1 cellular context compared by ENCODE assay signal in the genomic region with DNA sequence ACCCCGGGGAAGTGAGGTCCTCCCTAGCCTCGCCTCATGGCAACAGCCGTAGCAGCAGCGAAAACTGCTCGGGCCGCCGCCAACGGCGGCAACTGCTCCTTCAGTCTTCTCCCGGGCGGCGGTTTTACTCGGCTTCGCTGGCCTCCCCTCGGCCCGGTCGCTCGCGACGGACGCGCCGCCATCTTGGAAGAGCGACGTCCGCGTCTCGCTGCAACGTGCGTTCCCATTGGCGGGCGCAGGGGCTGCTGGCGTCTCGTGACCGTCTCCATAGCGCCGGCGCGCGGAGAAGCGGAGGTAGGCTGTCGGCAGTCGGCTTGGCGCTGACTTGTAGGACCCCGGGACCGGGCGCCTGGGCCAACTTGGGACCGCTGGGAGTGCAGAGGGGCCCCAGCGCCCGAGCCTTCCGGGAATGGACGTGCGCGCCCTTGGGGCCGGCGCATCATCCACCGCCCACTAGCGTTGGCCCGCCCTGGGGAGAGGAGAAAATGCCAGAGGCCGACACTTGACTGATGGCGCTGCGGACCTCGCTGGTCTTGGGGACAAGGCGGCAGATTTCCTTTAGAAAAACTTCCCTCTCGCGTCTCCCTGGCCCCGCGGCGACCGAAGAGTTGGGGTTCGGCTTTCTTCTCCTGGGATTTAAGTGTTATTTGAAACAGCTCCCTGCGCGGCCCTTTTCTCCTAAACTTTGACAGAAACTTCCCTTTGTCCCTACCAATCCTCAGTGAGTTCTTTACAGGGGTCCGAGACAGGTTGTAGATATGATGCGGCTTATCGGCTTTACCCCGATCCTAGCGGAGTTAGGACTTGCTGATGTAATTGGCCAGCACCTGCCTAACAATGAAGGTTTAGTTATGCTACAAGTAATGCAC.
TF ChIP-seq lines count a peak whose summit lies in the region.

A gene with protein sequence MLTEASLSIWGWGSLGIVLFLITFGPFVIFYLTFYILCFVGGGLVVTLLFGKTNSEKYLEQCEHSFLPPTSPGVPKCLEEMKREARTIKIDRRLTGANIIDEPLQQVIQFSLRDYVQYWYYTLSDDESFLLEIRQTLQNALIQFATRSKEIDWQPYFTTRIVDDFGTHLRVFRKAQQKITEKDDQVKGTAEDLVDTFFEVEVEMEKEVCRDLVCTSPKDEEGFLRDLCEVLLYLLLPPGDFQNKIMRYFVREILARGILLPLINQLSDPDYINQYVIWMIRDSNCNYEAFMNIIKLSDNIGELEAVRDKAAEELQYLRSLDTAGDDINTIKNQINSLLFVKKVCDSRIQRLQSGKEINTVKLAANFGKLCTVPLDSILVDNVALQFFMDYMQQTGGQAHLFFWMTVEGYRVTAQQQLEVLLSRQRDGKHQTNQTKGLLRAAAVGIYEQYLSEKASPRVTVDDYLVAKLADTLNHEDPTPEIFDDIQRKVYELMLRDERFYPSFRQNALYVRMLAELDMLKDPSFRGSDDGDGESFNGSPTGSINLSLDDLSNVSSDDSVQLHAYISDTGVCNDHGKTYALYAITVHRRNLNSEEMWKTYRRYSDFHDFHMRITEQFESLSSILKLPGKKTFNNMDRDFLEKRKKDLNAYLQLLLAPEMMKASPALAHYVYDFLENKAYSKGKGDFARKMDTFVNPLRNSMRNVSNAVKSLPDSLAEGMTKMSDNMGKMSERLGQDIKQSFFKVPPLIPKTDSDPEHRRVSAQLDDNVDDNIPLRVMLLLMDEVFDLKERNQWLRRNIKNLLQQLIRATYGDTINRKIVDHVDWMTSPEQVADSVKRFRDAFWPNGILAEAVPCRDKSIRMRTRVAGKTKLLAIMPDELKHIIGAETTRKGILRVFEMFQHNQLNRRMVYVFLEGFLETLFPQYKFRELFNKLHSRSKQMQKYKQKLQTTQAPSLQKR (minus strand): TSS at position 193 of the 869 bp plus-strand sequence. CDS start 199 bp downstream, outside the sequence.

TF ChIP-seq in HepG2, 621 proteins besides CTCF, POLR2A, EP300 and RAD21 (continued from another document and continues in another):
- TF ChIP-seq, protein P1, sequence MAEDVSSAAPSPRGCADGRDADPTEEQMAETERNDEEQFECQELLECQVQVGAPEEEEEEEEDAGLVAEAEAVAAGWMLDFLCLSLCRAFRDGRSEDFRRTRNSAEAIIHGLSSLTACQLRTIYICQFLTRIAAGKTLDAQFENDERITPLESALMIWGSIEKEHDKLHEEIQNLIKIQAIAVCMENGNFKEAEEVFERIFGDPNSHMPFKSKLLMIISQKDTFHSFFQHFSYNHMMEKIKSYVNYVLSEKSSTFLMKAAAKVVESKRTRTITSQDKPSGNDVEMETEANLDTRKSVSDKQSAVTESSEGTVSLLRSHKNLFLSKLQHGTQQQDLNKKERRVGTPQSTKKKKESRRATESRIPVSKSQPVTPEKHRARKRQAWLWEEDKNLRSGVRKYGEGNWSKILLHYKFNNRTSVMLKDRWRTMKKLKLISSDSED (CRISPR knock-in tag; IDR thresholded peaks at IDR 0.05): no peak
- TF ChIP-seq, protein P2, sequence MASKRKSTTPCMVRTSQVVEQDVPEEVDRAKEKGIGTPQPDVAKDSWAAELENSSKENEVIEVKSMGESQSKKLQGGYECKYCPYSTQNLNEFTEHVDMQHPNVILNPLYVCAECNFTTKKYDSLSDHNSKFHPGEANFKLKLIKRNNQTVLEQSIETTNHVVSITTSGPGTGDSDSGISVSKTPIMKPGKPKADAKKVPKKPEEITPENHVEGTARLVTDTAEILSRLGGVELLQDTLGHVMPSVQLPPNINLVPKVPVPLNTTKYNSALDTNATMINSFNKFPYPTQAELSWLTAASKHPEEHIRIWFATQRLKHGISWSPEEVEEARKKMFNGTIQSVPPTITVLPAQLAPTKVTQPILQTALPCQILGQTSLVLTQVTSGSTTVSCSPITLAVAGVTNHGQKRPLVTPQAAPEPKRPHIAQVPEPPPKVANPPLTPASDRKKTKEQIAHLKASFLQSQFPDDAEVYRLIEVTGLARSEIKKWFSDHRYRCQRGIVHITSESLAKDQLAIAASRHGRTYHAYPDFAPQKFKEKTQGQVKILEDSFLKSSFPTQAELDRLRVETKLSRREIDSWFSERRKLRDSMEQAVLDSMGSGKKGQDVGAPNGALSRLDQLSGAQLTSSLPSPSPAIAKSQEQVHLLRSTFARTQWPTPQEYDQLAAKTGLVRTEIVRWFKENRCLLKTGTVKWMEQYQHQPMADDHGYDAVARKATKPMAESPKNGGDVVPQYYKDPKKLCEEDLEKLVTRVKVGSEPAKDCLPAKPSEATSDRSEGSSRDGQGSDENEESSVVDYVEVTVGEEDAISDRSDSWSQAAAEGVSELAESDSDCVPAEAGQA (IDR thresholded peaks at IDR 0.05; ENCODE audit: low read depth): peak; percentile 88
- TF ChIP-seq, protein P2 (CRISPR knock-in tag; IDR thresholded peaks at IDR 0.05; ENCODE audit: borderline replicate concordance): 0 out of 2 replicates have a peak, but pooled peaks have one; percentile 27
- TF ChIP-seq, protein P3, sequence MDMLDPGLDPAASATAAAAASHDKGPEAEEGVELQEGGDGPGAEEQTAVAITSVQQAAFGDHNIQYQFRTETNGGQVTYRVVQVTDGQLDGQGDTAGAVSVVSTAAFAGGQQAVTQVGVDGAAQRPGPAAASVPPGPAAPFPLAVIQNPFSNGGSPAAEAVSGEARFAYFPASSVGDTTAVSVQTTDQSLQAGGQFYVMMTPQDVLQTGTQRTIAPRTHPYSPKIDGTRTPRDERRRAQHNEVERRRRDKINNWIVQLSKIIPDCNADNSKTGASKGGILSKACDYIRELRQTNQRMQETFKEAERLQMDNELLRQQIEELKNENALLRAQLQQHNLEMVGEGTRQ (IDR thresholded peaks at IDR 0.05; ENCODE audit: low read depth, low read length): peak; percentile 65
- TF ChIP-seq, protein P3 (CRISPR knock-in tag; IDR thresholded peaks at IDR 0.05; ENCODE audit: borderline replicate concordance): peak; percentile 94; the same call in 1 of the 2 replicates
- TF ChIP-seq ZFP62 (CRISPR knock-in tag; IDR thresholded peaks at IDR 0.05): no peak
- peak; percentile 74; the same call in 1 of the 2 replicates for TF ChIP-seq ZNF331 (CRISPR knock-in tag; IDR thresholded peaks at IDR 0.05)
- TF ChIP-seq, protein P4, sequence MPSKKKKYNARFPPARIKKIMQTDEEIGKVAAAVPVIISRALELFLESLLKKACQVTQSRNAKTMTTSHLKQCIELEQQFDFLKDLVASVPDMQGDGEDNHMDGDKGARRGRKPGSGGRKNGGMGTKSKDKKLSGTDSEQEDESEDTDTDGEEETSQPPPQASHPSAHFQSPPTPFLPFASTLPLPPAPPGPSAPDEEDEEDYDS (CRISPR knock-in tag; IDR thresholded peaks at IDR 0.05): peak; percentile 80
- TF ChIP-seq ZNF678 (CRISPR knock-in tag; IDR thresholded peaks at IDR 0.05): peak; percentile 73; the same call in 1 of the 2 replicates
- TF ChIP-seq, protein P5, sequence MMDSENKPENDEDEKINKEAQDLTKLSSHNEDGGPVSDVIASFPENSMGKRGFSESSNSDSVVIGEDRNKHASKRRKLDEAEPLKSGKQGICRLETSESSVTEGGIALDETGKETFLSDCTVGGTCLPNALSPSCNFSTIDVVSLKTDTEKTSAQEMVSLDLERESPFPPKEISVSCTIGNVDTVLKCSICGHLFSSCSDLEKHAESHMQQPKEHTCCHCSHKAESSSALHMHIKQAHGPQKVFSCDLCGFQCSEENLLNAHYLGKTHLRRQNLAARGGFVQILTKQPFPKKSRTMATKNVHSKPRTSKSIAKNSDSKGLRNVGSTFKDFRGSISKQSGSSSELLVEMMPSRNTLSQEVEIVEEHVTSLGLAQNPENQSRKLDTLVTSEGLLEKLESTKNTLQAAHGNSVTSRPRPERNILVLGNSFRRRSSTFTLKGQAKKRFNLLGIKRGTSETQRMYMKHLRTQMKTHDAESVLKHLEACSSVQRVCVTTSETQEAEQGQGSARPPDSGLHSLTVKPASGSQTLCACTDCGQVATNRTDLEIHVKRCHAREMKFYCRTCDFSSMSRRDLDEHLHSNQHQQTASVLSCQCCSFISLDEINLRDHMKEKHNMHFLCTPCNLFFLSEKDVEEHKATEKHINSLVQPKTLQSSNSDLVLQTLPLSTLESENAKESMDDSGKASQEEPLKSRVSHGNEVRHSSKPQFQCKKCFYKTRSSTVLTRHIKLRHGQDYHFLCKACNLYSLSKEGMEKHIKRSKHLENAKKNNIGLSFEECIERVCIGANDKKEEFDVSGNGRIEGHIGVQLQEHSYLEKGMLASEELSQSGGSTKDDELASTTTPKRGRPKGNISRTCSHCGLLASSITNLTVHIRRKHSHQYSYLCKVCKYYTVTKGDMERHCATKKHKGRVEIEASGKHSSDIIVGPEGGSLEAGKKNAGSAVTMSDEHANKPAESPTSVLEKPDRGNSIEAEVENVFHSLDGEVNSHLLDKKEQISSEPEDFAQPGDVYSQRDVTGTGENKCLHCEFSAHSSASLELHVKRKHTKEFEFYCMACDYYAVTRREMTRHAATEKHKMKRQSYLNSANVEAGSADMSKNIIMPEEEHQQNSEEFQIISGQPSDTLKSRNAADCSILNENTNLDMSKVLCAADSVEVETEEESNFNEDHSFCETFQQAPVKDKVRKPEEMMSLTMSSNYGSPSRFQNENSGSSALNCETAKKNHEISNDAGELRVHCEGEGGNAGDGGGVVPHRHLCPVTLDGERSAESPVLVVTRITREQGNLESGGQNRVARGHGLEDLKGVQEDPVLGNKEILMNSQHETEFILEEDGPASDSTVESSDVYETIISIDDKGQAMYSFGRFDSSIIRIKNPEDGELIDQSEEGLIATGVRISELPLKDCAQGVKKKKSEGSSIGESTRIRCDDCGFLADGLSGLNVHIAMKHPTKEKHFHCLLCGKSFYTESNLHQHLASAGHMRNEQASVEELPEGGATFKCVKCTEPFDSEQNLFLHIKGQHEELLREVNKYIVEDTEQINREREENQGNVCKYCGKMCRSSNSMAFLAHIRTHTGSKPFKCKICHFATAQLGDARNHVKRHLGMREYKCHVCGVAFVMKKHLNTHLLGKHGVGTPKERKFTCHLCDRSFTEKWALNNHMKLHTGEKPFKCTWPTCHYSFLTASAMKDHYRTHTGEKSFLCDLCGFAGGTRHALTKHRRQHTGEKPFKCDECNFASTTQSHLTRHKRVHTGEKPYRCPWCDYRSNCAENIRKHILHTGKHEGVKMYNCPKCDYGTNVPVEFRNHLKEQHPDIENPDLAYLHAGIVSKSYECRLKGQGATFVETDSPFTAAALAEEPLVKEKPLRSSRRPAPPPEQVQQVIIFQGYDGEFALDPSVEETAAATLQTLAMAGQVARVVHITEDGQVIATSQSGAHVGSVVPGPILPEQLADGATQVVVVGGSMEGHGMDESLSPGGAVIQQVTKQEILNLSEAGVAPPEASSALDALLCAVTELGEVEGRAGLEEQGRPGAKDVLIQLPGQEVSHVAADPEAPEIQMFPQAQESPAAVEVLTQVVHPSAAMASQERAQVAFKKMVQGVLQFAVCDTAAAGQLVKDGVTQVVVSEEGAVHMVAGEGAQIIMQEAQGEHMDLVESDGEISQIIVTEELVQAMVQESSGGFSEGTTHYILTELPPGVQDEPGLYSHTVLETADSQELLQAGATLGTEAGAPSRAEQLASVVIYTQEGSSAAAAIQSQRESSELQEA (CRISPR knock-in tag; IDR thresholded peaks at IDR 0.05; ENCODE audit: not compliant biosample characterization): no peak
- peak; percentile 50 for TF ChIP-seq RXRA (CRISPR knock-in tag; IDR thresholded peaks at IDR 0.05)
- no peak for TF ChIP-seq SCMH1 (CRISPR knock-in tag; IDR thresholded peaks at IDR 0.05; ENCODE audit: borderline replicate concordance)
- TF ChIP-seq BHLHE40 (IDR thresholded peaks at IDR 0.05; ENCODE audit: low read length): peak; percentile 95
- no peak for TF ChIP-seq HHEX (CRISPR knock-in tag; IDR thresholded peaks at IDR 0.05)
- no peak for TF ChIP-seq SP2 (CRISPR knock-in tag; IDR thresholded peaks at IDR 0.05)
- TF ChIP-seq KMT2A (CRISPR knock-in tag; IDR thresholded peaks at IDR 0.05): peak; percentile 93
- peak; percentile 96 for TF ChIP-seq PHF21A (CRISPR knock-in tag; IDR thresholded peaks at IDR 0.05)
- no peak for TF ChIP-seq EZH2 (conservative IDR thresholded peaks at IDR 0.05; ENCODE audit: low read depth, low read length)
- peak; percentile 58; the same call in 1 of the 2 replicates for TF ChIP-seq ZNF143 (CRISPR knock-in tag; IDR thresholded peaks at IDR 0.05)
- TF ChIP-seq, protein P6, sequence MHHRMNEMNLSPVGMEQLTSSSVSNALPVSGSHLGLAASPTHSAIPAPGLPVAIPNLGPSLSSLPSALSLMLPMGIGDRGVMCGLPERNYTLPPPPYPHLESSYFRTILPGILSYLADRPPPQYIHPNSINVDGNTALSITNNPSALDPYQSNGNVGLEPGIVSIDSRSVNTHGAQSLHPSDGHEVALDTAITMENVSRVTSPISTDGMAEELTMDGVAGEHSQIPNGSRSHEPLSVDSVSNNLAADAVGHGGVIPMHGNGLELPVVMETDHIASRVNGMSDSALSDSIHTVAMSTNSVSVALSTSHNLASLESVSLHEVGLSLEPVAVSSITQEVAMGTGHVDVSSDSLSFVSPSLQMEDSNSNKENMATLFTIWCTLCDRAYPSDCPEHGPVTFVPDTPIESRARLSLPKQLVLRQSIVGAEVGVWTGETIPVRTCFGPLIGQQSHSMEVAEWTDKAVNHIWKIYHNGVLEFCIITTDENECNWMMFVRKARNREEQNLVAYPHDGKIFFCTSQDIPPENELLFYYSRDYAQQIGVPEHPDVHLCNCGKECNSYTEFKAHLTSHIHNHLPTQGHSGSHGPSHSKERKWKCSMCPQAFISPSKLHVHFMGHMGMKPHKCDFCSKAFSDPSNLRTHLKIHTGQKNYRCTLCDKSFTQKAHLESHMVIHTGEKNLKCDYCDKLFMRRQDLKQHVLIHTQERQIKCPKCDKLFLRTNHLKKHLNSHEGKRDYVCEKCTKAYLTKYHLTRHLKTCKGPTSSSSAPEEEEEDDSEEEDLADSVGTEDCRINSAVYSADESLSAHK (CRISPR knock-in tag; IDR thresholded peaks at IDR 0.05; ENCODE audit: borderline replicate concordance): no peak
- TF ChIP-seq RARA (CRISPR knock-in tag; IDR thresholded peaks at IDR 0.05): peak; percentile 29; the same call in 1 of the 2 replicates
